10 cellular contexts compared by ENCODE assay signal in genomic region chr1:232923739-232924386, GRCh38. TPM values are rescaled to one million over a fixed set of nuclear protein-coding genes. Genes with fewer than 3 reads are reported as not detected.
DNase-seq lines count a peak whose midpoint lies in the region; ATAC-seq, FAIRE-seq and TF ChIP-seq lines count a peak whose summit lies in the region.
"Had no signal": no experiment of that assay in that cellular context is flagged by ENCODE, and none has a peak within 500 bp of the region (broad histone marks: within the 10 kb centered on the region; RNA-seq: fewer than 3 reads in every experiment).

No MANE protein-coding gene starts in this region.

- H3K36me3 ChIP-seq in bronchial epithelial cell (ENCODE audit: control insufficient read depth, insufficient read depth, low read length): no peaks in the 10 kb centered on the region
- H3K36me3 ChIP-seq: cardiac muscle cell had no signal

- peak; percentile 17 to 23 for DNase-seq in activated CD4-positive, alpha-beta T cell treated with anti-CD3 and anti-CD28 coated beads for 24 hours (ENCODE audit: low read depth in 2 of 2)
- DNase-seq in activated CD4-positive, alpha-beta T cell treated with anti-CD3 and anti-CD28 coated beads for 1 hour: no peak
- DNase-seq in SK-N-DZ (ENCODE audit: low spot score) (peak; percentile 24), bronchial epithelial cell (ENCODE audit: low read depth) (peak; percentile 87), stromal cell of bone marrow (ENCODE audit: low read depth) (peak; percentile 6), dedifferentiated amniotic fluid mesenchymal stem cell (ENCODE audit: extremely low spot score) (no peak), NCI-H128 (lab: John Stamatoyannopoulos, UW; ENCODE audit: unreplicated experiment) (no peak)

- TF ChIP-seq CTCF in bronchial epithelial cell (IDR thresholded peaks at IDR 0.05; ENCODE audit: insufficient read depth, low read length, severe bottlenecking): no peak

- no peak for FAIRE-seq in bronchial epithelial cell (lab: Jason Lieb, UNC)
- FAIRE-seq: A549 had no signal

- H3K27me3 ChIP-seq in bronchial epithelial cell (ENCODE audit: control insufficient read depth, insufficient read depth, low read length): no peaks in the 10 kb centered on the region
- H3K27me3 ChIP-seq: cardiac muscle cell had no signal

- H3K4me3 ChIP-seq in bronchial epithelial cell (ENCODE audit: low read depth, low read length): no peak overlapping the region
- H3K4me3 ChIP-seq: A549, cardiac muscle cell had no signal

- no peak for ATAC-seq in HG03469 (IDR thresholded peaks at IDR 0.05; ENCODE audit: unreplicated experiment)
- ATAC-seq: A549 had no signal

RNA-seq across cellular contexts. Expression of gene NTPCR, which starts 26.5 kb away (rescaled TPM):
- polyA plus RNA-seq in SK-N-DZ (2014; cell fraction: cytosol; rRNA removed): 54.2 and 68.1 TPM in 2 replicates
- polyA plus RNA-seq in SK-N-DZ (2014; cell fraction: nucleus; rRNA removed): 34.2 and 38.7 TPM in 2 replicates
- 11.6 and 13.4 TPM in 2 replicates for total RNA-seq in bronchial epithelial cell

Comparison
In these comparisons a context has a peak if more than half of its experiments do, and no peak if none do; other contexts are left out.
1. DNase-seq: peak in activated CD4-positive, alpha-beta T cell treated with anti-CD3 and anti-CD28 coated beads for 24 hours (2 of 2), SK-N-DZ (single experiment), bronchial epithelial cell (single experiment) and stromal cell of bone marrow (single experiment); none in activated CD4-positive, alpha-beta T cell treated with anti-CD3 and anti-CD28 coated beads for 1 hour (single experiment), dedifferentiated amniotic fluid mesenchymal stem cell (single experiment) and NCI-H128 (single experiment).